Comparison of ENCODE assay signal across 24 cellular contexts in the genomic region with DNA sequence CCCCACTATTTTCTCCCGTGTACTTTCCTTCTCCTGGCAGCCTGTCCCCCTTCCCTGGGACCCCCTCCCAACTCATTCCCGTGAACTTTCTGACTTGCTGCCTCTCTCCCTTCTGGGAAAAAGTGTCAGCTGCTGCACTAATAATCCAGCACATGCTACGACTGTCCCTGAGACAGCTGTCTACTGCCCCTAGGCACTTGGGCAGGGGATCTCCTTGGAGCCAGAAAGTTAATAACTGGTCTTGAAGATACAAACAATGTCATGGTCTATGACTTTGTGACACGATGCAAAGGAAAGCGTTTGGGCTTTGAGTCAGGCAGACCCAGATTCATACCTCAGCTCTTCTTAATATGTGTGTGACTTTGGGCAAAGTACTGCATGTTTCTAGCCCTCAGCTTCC. TPM values are rescaled to one million over a fixed set of nuclear protein-coding genes. Genes with fewer than 3 reads are reported as not detected.
DNase-seq lines count a peak whose midpoint lies in the region; ATAC-seq, FAIRE-seq and TF ChIP-seq lines count a peak whose summit lies in the region.
"Had no signal": no experiment of that assay in that cellular context is flagged by ENCODE, and none has a peak within 500 bp of the region (broad histone marks: within the 10 kb centered on the region; RNA-seq: fewer than 3 reads in every experiment).

No MANE protein-coding gene starts in this region.

- H3K4me3 ChIP-seq in WERI-Rb-1 (ENCODE audit: low read depth, low read length) = no peak overlapping the region
- no peak overlapping the region for H3K4me3 ChIP-seq in trophoblast cell (ENCODE audit: low read depth, low read length)
- H3K4me3 ChIP-seq: GM23248, K562 had no signal

- no peak overlapping the region for H2BK5ac ChIP-seq in trophoblast cell (ENCODE audit: low read depth, low read length, poor library complexity)

- H3K27ac ChIP-seq in WERI-Rb-1 (peak overlapping the region; percentile 14; the same call in 1 of the 2 replicates), trophoblast cell (ENCODE audit: low read depth, low read length) (no peak overlapping the region)
- H3K27ac ChIP-seq: GM23248 had no signal

- no peaks in the 10 kb centered on the region for H3K27me3 Mint-ChIP-seq in nephron (ENCODE audit: low read depth)

- H3K4me1 Mint-ChIP-seq in nephron = peaks cover 18% of the 10 kb centered on the region
- H3K4me1 Mint-ChIP-seq: CD4-positive, CD25-positive, alpha-beta regulatory T cell; CD8-positive, alpha-beta memory T cell had no signal

- no peak overlapping the region for H2AK5ac ChIP-seq in trophoblast cell (ENCODE audit: low read length)

- no peak overlapping the region for H3K14ac ChIP-seq in trophoblast cell (ENCODE audit: low read length)

- H3K4me2 ChIP-seq in trophoblast cell (ENCODE audit: low read length) = no peak overlapping the region

- no peak overlapping the region for H3K23ac ChIP-seq in trophoblast cell (ENCODE audit: low read length)

- DNase-seq in LHCN-M2 (ENCODE audit: low read depth) = peak; percentile 3
- DNase-seq in WERI-Rb-1 = peak; percentile 48
- DNase-seq in trophoblast cell = no peak
- DNase-seq in NCI-H187 treated with DMSO at 0.1 percent for 48 hours (lab: John Stamatoyannopoulos, UW) = no peak
- no peak for DNase-seq in left ventricle myocardium superior
- DNase-seq in activated T-cell treated with anti-CD3 and anti-CD28 coated beads, Interleukin-2, amount 50 U/mL, for 1 hour = no peak
- DNase-seq in GM12892 (ENCODE audit: insufficient read length) = no peak
- DNase-seq: ACHN; BE2C; C1 segment of cervical spinal cord; CD4-positive, CD25-positive, alpha-beta regulatory T cell; CD8-positive, alpha-beta memory T cell; COR-L47; GDM1; GM23248; HCEC 1CT; IMR-90 had no signal

- intact Hi-C loops in left ventricle myocardium superior (cut with micrococcal nuclease) = no loop called here

- H4K12ac ChIP-seq in trophoblast cell (ENCODE audit: low read depth, low read length) = no peak overlapping the region

- H3K4me3 Mint-ChIP-seq in nephron = peak overlapping the region in 1 of 3 experiments; percentile 38
- H3K4me3 Mint-ChIP-seq: CD4-positive, CD25-positive, alpha-beta regulatory T cell; CD8-positive, alpha-beta memory T cell had no signal

- no peaks in the 10 kb centered on the region for H3K27me3 ChIP-seq in WERI-Rb-1 (ENCODE audit: insufficient read depth, low read depth, severe bottlenecking)
- H3K27me3 ChIP-seq in trophoblast cell (ENCODE audit: insufficient read depth, low read length) = no peaks in the 10 kb centered on the region
- H3K27me3 ChIP-seq: BE2C had no signal

- TF ChIP-seq POLR2A in GM12892 (IDR thresholded peaks at IDR 0.05; ENCODE audit: low read depth, low read length) = no peak

- H3K36me3 Mint-ChIP-seq in nephron (ENCODE audit: low read depth) = peaks cover 4% of the 10 kb centered on the region
- H3K36me3 Mint-ChIP-seq: CD4-positive, CD25-positive, alpha-beta regulatory T cell; CD8-positive, alpha-beta memory T cell had no signal

- H3K79me2 ChIP-seq in trophoblast cell (ENCODE audit: control insufficient read depth, insufficient read depth, low read length, poor library complexity) = no peaks in the 10 kb centered on the region

- no peaks in the 10 kb centered on the region for H3K9me3 ChIP-seq in WERI-Rb-1 (ENCODE audit: severe bottlenecking)
- H3K9me3 ChIP-seq in trophoblast cell (ENCODE audit: insufficient read depth, low read depth, low read length) = no peaks in the 10 kb centered on the region
- H3K9me3 ChIP-seq: BE2C had no signal

- H3K79me1 ChIP-seq in trophoblast cell (ENCODE audit: low read length) = no peaks in the 10 kb centered on the region

- no peak overlapping the region for H2BK120ac ChIP-seq in trophoblast cell (ENCODE audit: insufficient read depth, low read length, poor library complexity)

- H3K4ac ChIP-seq in trophoblast cell (ENCODE audit: low read depth, low read length) = no peak overlapping the region

- H4K91ac ChIP-seq in trophoblast cell (ENCODE audit: low read depth, low read length) = no peak overlapping the region

- H4K8ac ChIP-seq in trophoblast cell (ENCODE audit: low read depth, low read length) = no peak overlapping the region

- no peak for FAIRE-seq in GM12892 (lab: Jason Lieb, UNC)
- FAIRE-seq: A204.1, D721Med, H54, HTR-8/SVneo, K562 had no signal

- H3K4me1 ChIP-seq in trophoblast cell (ENCODE audit: control insufficient read depth in 1 of 2, insufficient read depth in 2 of 2, low read length in 2 of 2) = no peaks in the 10 kb centered on the region
- H3K4me1 ChIP-seq: BE2C had no signal

- H3K36me3 ChIP-seq in WERI-Rb-1 (no peaks in the 10 kb centered on the region), trophoblast cell (ENCODE audit: control insufficient read depth in 1 of 2, insufficient read depth in 2 of 2, low read length in 2 of 2) (no peaks in the 10 kb centered on the region)
- H3K36me3 ChIP-seq: BE2C had no signal

- H2BK12ac ChIP-seq in trophoblast cell (ENCODE audit: low read length) = no peak overlapping the region

- H3K18ac ChIP-seq in trophoblast cell (ENCODE audit: low read length) = no peak overlapping the region

- no peak for TF ChIP-seq CTCF in WERI-Rb-1 (IDR thresholded peaks at IDR 0.05; ENCODE audit: low read depth, low read length)
- TF ChIP-seq CTCF in nephron (IDR thresholded peaks at IDR 0.05; ENCODE audit: unreplicated experiment in 3 of 3) = no peak

- no peaks in the 10 kb centered on the region for H3K9me3 Mint-ChIP-seq in nephron
- H3K9me3 Mint-ChIP-seq: CD8-positive, alpha-beta memory T cell had no signal

- H3K27ac Mint-ChIP-seq in nephron = peak overlapping the region; percentile 28 to 72 (median 45)
- H3K27ac Mint-ChIP-seq: CD4-positive, CD25-positive, alpha-beta regulatory T cell had no signal

- ATAC-seq in left ventricle myocardium superior = no peak
- ATAC-seq: K562 had no signal

- peak overlapping the region; percentile 2 for H3K9ac ChIP-seq in trophoblast cell (ENCODE audit: low read length)
- H3K9ac ChIP-seq: GM23248 had no signal

- no CpG with 5 or more reads among the region's 5 CpGs for WGBS in trophoblast cell (ENCODE audit: extremely low coverage, insufficient coverage, insufficient read length)

- no peak overlapping the region for H2AFZ ChIP-seq in trophoblast cell (ENCODE audit: insufficient read depth, low read length, poor library complexity)
- H2AFZ ChIP-seq: GM23248 had no signal

RNA-seq across cellular contexts. Expression of a gene that starts 10.1 kb away (rescaled TPM):
- total RNA-seq in LHCN-M2 (2014; rRNA removed) (not detected in 2 replicates), left ventricle myocardium superior (not detected)
- not detected for polyA plus RNA-seq in LHCN-M2 (2012)
- 0.03 and 0.04 TPM in 2 replicates for polyA plus RNA-seq in trophoblast cell (2013)
- polyA plus RNA-seq in GM12892 (2012; ENCODE audit: missing spikeins) = 8.7 TPM
- total RNA-seq: CD4-positive, CD25-positive, alpha-beta regulatory T cell; CD8-positive, alpha-beta memory T cell; Daoy; GM23248; IMR-90 had no signal
- polyA plus RNA-seq: CD4-positive, CD25-positive, alpha-beta regulatory T cell; CD8-positive, alpha-beta memory T cell; GM23248; IMR-90 had no signal

RNA-seq across cellular contexts. Expression of a gene that starts 26.8 kb away (rescaled TPM):
- total RNA-seq in LHCN-M2 (2014; rRNA removed) (0.51 and 0.69 TPM in 2 replicates), left ventricle myocardium superior (12.9 TPM)
- 0.97 TPM for polyA plus RNA-seq in LHCN-M2 (2012)
- polyA plus RNA-seq in trophoblast cell (2013) = 0.56 and 0.68 TPM in 2 replicates
- polyA plus RNA-seq in GM12892 (2012; ENCODE audit: missing spikeins) = 0.98 TPM

RNA-seq across cellular contexts. Expression of a gene that starts 36.1 kb away (rescaled TPM):
- total RNA-seq in LHCN-M2 (2014; rRNA removed) (not detected in 2 replicates), left ventricle myocardium superior (0.37 TPM)
- polyA plus RNA-seq in LHCN-M2 (2012) = not detected
- 1.9 and 2.1 TPM in 2 replicates for polyA plus RNA-seq in trophoblast cell (2013)
- 1.4 TPM for polyA plus RNA-seq in GM12892 (2012; ENCODE audit: missing spikeins)
- total RNA-seq: Daoy, GM23248, IMR-90 had no signal
- polyA plus RNA-seq: GM23248, IMR-90 had no signal

RNA-seq across cellular contexts. Expression of a gene that starts 37.8 kb away (rescaled TPM):
- 49.3 and 51.0 TPM in 2 replicates for total RNA-seq in LHCN-M2 (2014; rRNA removed)
- polyA plus RNA-seq in LHCN-M2 (2012) = 19.9 TPM
- polyA plus RNA-seq in trophoblast cell (2013) = 22.6 and 23.5 TPM in 2 replicates
- total RNA-seq in left ventricle myocardium superior = 11.7 TPM
- 24.1 TPM for polyA plus RNA-seq in GM12892 (2012; ENCODE audit: missing spikeins)

RNA-seq across cellular contexts. Expression of a gene that starts 37.9 kb away (rescaled TPM):
- total RNA-seq in LHCN-M2 (2014; rRNA removed) = 25.0 and 39.7 TPM in 2 replicates
- 43.0 TPM for polyA plus RNA-seq in LHCN-M2 (2012)
- 39.5 and 42.0 TPM in 2 replicates for polyA plus RNA-seq in trophoblast cell (2013)
- 34.9 TPM for total RNA-seq in left ventricle myocardium superior
- polyA plus RNA-seq in GM12892 (2012; ENCODE audit: missing spikeins) = 38.7 TPM

Comparison
In these comparisons a context has a peak if more than half of its experiments do, and no peak if none do; other contexts are left out.
1. DNase-seq: peak in LHCN-M2 (single experiment) and WERI-Rb-1 (single experiment); none in trophoblast cell (0 of 2), NCI-H187 treated with DMSO at 0.1 percent for 48 hours (single experiment), left ventricle myocardium superior (single experiment), activated T-cell treated with anti-CD3 and anti-CD28 coated beads, Interleukin-2, amount 50 U/mL, for 1 hour (single experiment) and GM12892 (single experiment).